In genomic region chr11:72746821-72747220, GRCh38 we compare ENCODE assay signal across 32 cellular contexts. TPM values are rescaled to one million over a fixed set of nuclear protein-coding genes. Genes with fewer than 3 reads are reported as not detected.
DNase-seq lines count a peak whose midpoint lies in the region; ATAC-seq, FAIRE-seq and TF ChIP-seq lines count a peak whose summit lies in the region.
"Had no signal": no experiment of that assay in that cellular context is flagged by ENCODE, and none has a peak within 500 bp of the region (broad histone marks: within the 10 kb centered on the region; RNA-seq: fewer than 3 reads in every experiment).

No MANE protein-coding gene starts in this region.

- BruUV-seq in HepG2 (replicated peaks; lab: Mats Ljungman, UMichigan): no TSS peak
- BruUV-seq in GM12878 (replicated peaks; lab: Mats Ljungman, UMichigan): no TSS peak

- no peak for TF ChIP-seq EP300 in HepG2 (IDR thresholded peaks at IDR 0.05; ENCODE audit: low read depth in 2 of 2, low read length in 2 of 2)
- no peak for TF ChIP-seq EP300 in HepG2 (CRISPR knock-in tag; IDR thresholded peaks at IDR 0.05; ENCODE audit: borderline replicate concordance)
- TF ChIP-seq EP300 in GM12878 (IDR thresholded peaks at IDR 0.05; ENCODE audit: borderline replicate concordance in 1 of 2, control insufficient read depth in 1 of 2, low read depth in 2 of 2, low read length in 2 of 2): no peak

- H3K9me3 ChIP-seq in HepG2 (ENCODE audit: low read length): no peaks in the 10 kb centered on the region
- H3K9me3 ChIP-seq in right lobe of liver: no peaks in the 10 kb centered on the region
- H3K9me3 ChIP-seq in GM12878 (replicated peaks; ENCODE audit: control insufficient read depth, insufficient read depth, low read length): no peaks in the 10 kb centered on the region
- H3K9me3 ChIP-seq: A549, left lung, pancreas, thoracic aorta, vagina had no signal

- peaks cover 53% of the 10 kb centered on the region for H3K4me1 Mint-ChIP-seq in neural crest cell
- peaks cover 11% of the 10 kb centered on the region for H3K4me1 Mint-ChIP-seq in endothelial cell (ENCODE audit: unreplicated experiment)

- no peak for DNase-seq in HepG2 (ENCODE audit: low spot score)
- no peak for DNase-seq in right lobe of liver
- no peak for DNase-seq in GM12878 (ENCODE audit: low read depth, low spot score)
- DNase-seq in neural crest cell (ENCODE audit: low read depth, low spot score): no peak
- no peak for DNase-seq in effector CD4-positive, alpha-beta T cell
- no peak for DNase-seq in endothelial cell (ENCODE audit: low spot score)
- DNase-seq: activated CD4-positive, alpha-beta memory T cell treated with anti-CD3 and anti-CD28 coated beads, Interleukin-2, amount 10 ng/mL, durations not matched to agents 7 days and 5 days; activated CD4-positive, CD25-positive, alpha-beta regulatory T cell treated with anti-CD3 and anti-CD28 coated beads, Interleukin-2, amount 50 U/mL, for 72 hours; activated CD8-positive, alpha-beta memory T cell treated with anti-CD3 and anti-CD28 coated beads, Interleukin-2, amount 50 U/mL, for 48 hours; caudate nucleus; DMS79 treated with DMSO at 0.1 percent for 48 hours; HCEC 1CT; KBM-7; MM.1S; NCI-H1417 treated with DMSO at 0.1 percent for 48 hours; NCI-H2081 treated with DMSO at 0.1 percent for 48 hours; NCI-H82; stimulated activated CD4-positive, alpha-beta T cell treated with anti-CD3 and anti-CD28 coated beads, Interleukin-12 subunit alpha, Interleukin-12 subunit beta, amount 100 ng/mL, for 4 hours; stimulated activated CD4-positive, alpha-beta T cell treated with anti-CD3 and anti-CD28 coated beads, Interleukin-4, amount 100 ng/mL, for 4 hours; stimulated activated naive CD8-positive, alpha-beta T cell treated with anti-CD3 and anti-CD28 coated beads, Interleukin-15, Interleukin-2, amounts not matched to agents 100 U/mL and 50 U/mL, for 24 hours; T-helper 1 cell had no signal

- H3K27me3 ChIP-seq in HepG2 (ENCODE audit: control insufficient read depth in 1 of 2, insufficient read depth in 2 of 2, low read length in 2 of 2): no peaks in the 10 kb centered on the region; a peak in 1 of 5 replicates
- no peaks in the 10 kb centered on the region for H3K27me3 ChIP-seq in right lobe of liver
- no peaks in the 10 kb centered on the region for H3K27me3 ChIP-seq in GM12878 (replicated peaks in 1 of 2; ENCODE audit: control insufficient read depth in 2 of 2, insufficient read depth in 2 of 2, low read length in 1 of 2)
- H3K27me3 ChIP-seq: left lung, pancreas, vagina had no signal

- CTCF ChIA-PET in HepG2 (lab: Yijun Ruan, JAX; ENCODE audit: low intra/inter-chr PET ratio, low total read pairs): no interaction called here
- CTCF ChIA-PET in GM12878 (lab: Yijun Ruan, JAX): interaction anchor here (1.0 to 2.8 kb wide), 3 partner anchors 22 to 47 kb away, joined by 5 to 11 read pairs (median 8); partner anchors contain the start of gene STARD10

- H3K4me3 ChIP-seq in HepG2 (replicated peaks in 1 of 3; ENCODE audit: insufficient read depth in 1 of 3, low read depth in 2 of 3, low read length in 3 of 3) (no peak overlapping the region), right lobe of liver (no peak overlapping the region), GM12878 (no peak overlapping the region)
- H3K4me3 ChIP-seq: A549, left lung, pancreas, thoracic aorta, vagina had no signal

- POLR2A ChIA-PET in HepG2 (lab: Yijun Ruan, JAX): interaction anchor here (0.5 to 1.0 kb wide), 3 partner anchors 30 to 47 kb away, joined by 3 read pairs; partner anchors contain the start of gene STARD10
- POLR2A ChIA-PET in GM12878 (lab: Charles Lee): interaction anchor here (1.3 kb wide), 1 partner anchor 18 kb away, joined by 3 read pairs; no protein-coding TSS in a partner anchor

- H3K36me3 ChIP-seq in HepG2 (replicated peaks in 1 of 2; ENCODE audit: control insufficient read depth in 1 of 2, insufficient read depth in 2 of 2, low read length in 2 of 2) (peaks cover 3 to 15% of the 10 kb centered on the region in 2 experiments; a peak in 2 of 5 replicates), right lobe of liver (no peaks in the 10 kb centered on the region), GM12878 (ENCODE audit: control insufficient read depth in 2 of 2, insufficient read depth in 2 of 2, low read length in 1 of 2) (peaks cover 0 to 3% of the 10 kb centered on the region in 2 experiments; a peak in 2 of 4 replicates)
- H3K36me3 ChIP-seq: left lung, pancreas, thoracic aorta, vagina had no signal

- no peak for TF ChIP-seq CTCF in HepG2 (CRISPR knock-in tag; IDR thresholded peaks at IDR 0.05)
- no peak for TF ChIP-seq CTCF in right lobe of liver (IDR thresholded peaks at IDR 0.05)
- no peak for TF ChIP-seq CTCF in GM12878 (IDR thresholded peaks at IDR 0.05 in 2 of 3, conservative IDR thresholded peaks at IDR 0.05 in 1 of 3; ENCODE audit: control insufficient read depth in 2 of 3, extremely low read depth in 1 of 3, insufficient read depth in 1 of 3, low read depth in 3 of 3, low read length in 3 of 3)
- no peak for TF ChIP-seq CTCF in neural crest cell (conservative IDR thresholded peaks at IDR 0.05)
- no peak for TF ChIP-seq CTCF in endothelial cell (IDR thresholded peaks at IDR 0.05; ENCODE audit: unreplicated experiment)

- H3K27ac Mint-ChIP-seq in neural crest cell (ENCODE audit: unreplicated experiment) (no peak overlapping the region), endothelial cell (ENCODE audit: unreplicated experiment) (no peak overlapping the region)
- H3K27ac Mint-ChIP-seq: activated CD4-positive, alpha-beta memory T cell treated with anti-CD3 and anti-CD28 coated beads, Interleukin-2, amount 10 ng/mL, durations not matched to agents 7 days and 5 days; activated naive CD8-positive, alpha-beta T cell; activated T-helper 2 cell treated with anti-CD3 and anti-CD28 coated beads, Interferon-gamma antibody, Interleukin-2, Interleukin-4, amounts not matched to agents 10 μg/mL and 5 μg/mL and 100 μg/mL, durations not matched to agents 14 hours and 24 hours and 36 hours had no signal

- TF ChIP-seq POLR2A in HepG2 (IDR thresholded peaks at IDR 0.05; ENCODE audit: insufficient read depth in 1 of 2, low read depth in 2 of 2, low read length in 2 of 2) (no peak), right lobe of liver (IDR thresholded peaks at IDR 0.05) (no peak), GM12878 (IDR thresholded peaks at IDR 0.05; ENCODE audit: low read depth, low read length) (no peak)

- H2AFZ ChIP-seq in HepG2 (ENCODE audit: low read length) (no peak overlapping the region), GM12878 (ENCODE audit: control insufficient read depth, low read depth, low read length) (no peak overlapping the region)

- H3K36me3 Mint-ChIP-seq in neural crest cell (ENCODE audit: low read depth) (no peaks in the 10 kb centered on the region), endothelial cell (ENCODE audit: low read depth, unreplicated experiment) (peaks cover 5% of the 10 kb centered on the region)
- H3K36me3 Mint-ChIP-seq: activated naive CD8-positive, alpha-beta T cell had no signal

- H3K79me2 ChIP-seq in HepG2 (ENCODE audit: insufficient read depth, low read length) (peaks cover 88% of the 10 kb centered on the region), GM12878 (ENCODE audit: control insufficient read depth, insufficient read depth, low read length) (peaks cover 81% of the 10 kb centered on the region)

- no peak overlapping the region for H3K9ac ChIP-seq in HepG2 (ENCODE audit: insufficient read depth, low read depth, low read length)
- no peak overlapping the region for H3K9ac ChIP-seq in GM12878 (ENCODE audit: control insufficient read depth, insufficient read depth, low read length)

- SMC1A ChIA-PET in GM12878 (lab: Charles Lee; ENCODE audit: uncharacterized antibody, unreplicated experiment): interaction anchor here (1.7 to 5.5 kb wide), 2 partner anchors 22 to 47 kb away, joined by 4 to 30 read pairs; partner anchors contain the start of gene STARD10

- in situ Hi-C loops in HepG2 (cut with HindIII; ENCODE audit: extremely low pct_ligation_motif_present, low pct_unique_long_range_greater_than_20kb) (no loop called here), GM12878 (cut with MboI) (no loop called here)

- peaks cover 92% of the 10 kb centered on the region for H3K4me1 ChIP-seq in HepG2 (ENCODE audit: insufficient read depth, low read length)
- H3K4me1 ChIP-seq in right lobe of liver: peaks cover 0 to 25% (median 5%) of the 10 kb centered on the region in 4 donors
- H3K4me1 ChIP-seq in GM12878 (ENCODE audit: control insufficient read depth, insufficient read depth, low read length): peaks cover 66% of the 10 kb centered on the region
- H3K4me1 ChIP-seq: pancreas had no signal

- peak overlapping the region; percentile 8 for H3K27ac ChIP-seq in HepG2 (ENCODE audit: extremely low read length, insufficient read depth, low read length)
- H3K27ac ChIP-seq in right lobe of liver: no peak overlapping the region
- H3K27ac ChIP-seq in GM12878 (ENCODE audit: control insufficient read depth, insufficient read depth): 0 out of 2 replicates have a peak overlapping the region, but pooled peaks have one; percentile 8
- H3K27ac ChIP-seq: A549, left lung, pancreas, thoracic aorta, vagina had no signal

- FAIRE-seq in HepG2 (lab: Jason Lieb, UNC): no peak
- FAIRE-seq in GM12878 (lab: Jason Lieb, UNC): no peak
- FAIRE-seq: A549, astrocyte, pancreas had no signal

- H3K4me2 ChIP-seq in HepG2 (ENCODE audit: low read depth, low read length) (no peak overlapping the region), GM12878 (ENCODE audit: control insufficient read depth, insufficient read depth) (no peak overlapping the region)
- H3K4me2 ChIP-seq: A549 had no signal

- intact Hi-C loops in HepG2 (cut with micrococcal nuclease; ENCODE audit: unreplicated experiment): no loop called here
- intact Hi-C loops in right lobe of liver (cut with DNase I): no loop called here
- intact Hi-C loops in GM12878 (cut with micrococcal nuclease; ENCODE audit: unreplicated experiment): loop anchor here (10.0 kb wide), 1 partner anchor 408 kb away; no protein-coding TSS in a partner anchor

- RAD21 ChIA-PET in GM12878 (lab: Charles Lee; ENCODE audit: unreplicated experiment): interaction anchor here (0.8 to 1.3 kb wide), 2 partner anchors 22 to 46 kb away, joined by 4 to 5 read pairs; no protein-coding TSS in a partner anchor

- no peak for ATAC-seq in HepG2
- no peak for ATAC-seq in right lobe of liver
- ATAC-seq in GM12878: no peak
- ATAC-seq in HG03460 (IDR thresholded peaks at IDR 0.05; ENCODE audit: unreplicated experiment): no peak
- no peak for ATAC-seq in GM19328 (IDR thresholded peaks at IDR 0.05; ENCODE audit: unreplicated experiment)
- ATAC-seq: A549; left lung; pancreas; stimulated activated naive CD8-positive, alpha-beta T cell treated with anti-CD3 and anti-CD28 coated beads, Interleukin-15, Interleukin-2, amounts not matched to agents 100 U/mL and 50 U/mL, for 24 hours had no signal

- H3K4me3 Mint-ChIP-seq in neural crest cell: peak overlapping the region; percentile 51
- no peak overlapping the region for H3K4me3 Mint-ChIP-seq in endothelial cell (ENCODE audit: unreplicated experiment)
- H3K4me3 Mint-ChIP-seq: activated CD4-positive, alpha-beta memory T cell treated with anti-CD3 and anti-CD28 coated beads, Interleukin-2, amount 10 ng/mL, durations not matched to agents 7 days and 5 days; activated naive CD8-positive, alpha-beta T cell; dendritic cell treated with granulocyte-macrophage colony-stimulating factor and Interleukin-4, amounts not matched to agents 40 ng/mL and 50 ng/mL, for 4 days had no signal

- peaks cover 11% of the 10 kb centered on the region; the same call in 1 of the 2 replicates for H4K20me1 ChIP-seq in HepG2 (ENCODE audit: insufficient read depth, low read length)
- no peaks in the 10 kb centered on the region for H4K20me1 ChIP-seq in GM12878 (ENCODE audit: control insufficient read depth, insufficient read depth)

- no peaks in the 10 kb centered on the region for H3K9me3 Mint-ChIP-seq in neural crest cell
- H3K9me3 Mint-ChIP-seq in endothelial cell (ENCODE audit: unreplicated experiment): no peaks in the 10 kb centered on the region
- H3K9me3 Mint-ChIP-seq: activated CD4-positive, alpha-beta memory T cell treated with anti-CD3 and anti-CD28 coated beads, Interleukin-2, amount 10 ng/mL, durations not matched to agents 7 days and 5 days; activated T-helper 2 cell treated with anti-CD3 and anti-CD28 coated beads, Interferon-gamma antibody, Interleukin-2, Interleukin-4, amounts not matched to agents 10 μg/mL and 5 μg/mL and 100 μg/mL, durations not matched to agents 14 hours and 24 hours and 36 hours; dendritic cell treated with granulocyte-macrophage colony-stimulating factor and Interleukin-4, amounts not matched to agents 40 ng/mL and 50 ng/mL, for 4 days had no signal

- TF ChIP-seq RAD21 in HepG2 (CRISPR knock-in tag; IDR thresholded peaks at IDR 0.05): no peak
- TF ChIP-seq RAD21 in GM12878 (IDR thresholded peaks at IDR 0.05; ENCODE audit: insufficient read depth, low read depth, low read length): no peak

- 100% methylated on average over 1 of the region's 3 CpGs for WGBS in HepG2 (ENCODE audit: low lambda C conversion rate)
- no CpG with 5 or more reads among the region's 3 CpGs for WGBS in right lobe of liver (ENCODE audit: insufficient coverage, low coverage, low lambda C conversion rate, missing lambda C conversion rate)
- WGBS in GM12878 (ENCODE audit: insufficient coverage, insufficient replicate concordance, low lambda C conversion rate, missing lambda C conversion rate): 76% methylated on average over 3 of the region's 3 CpGs

- H3K27me3 Mint-ChIP-seq in neural crest cell (ENCODE audit: low read depth): no peaks in the 10 kb centered on the region
- peaks cover 9% of the 10 kb centered on the region for H3K27me3 Mint-ChIP-seq in endothelial cell (ENCODE audit: unreplicated experiment)
- H3K27me3 Mint-ChIP-seq: activated CD4-positive, alpha-beta memory T cell treated with anti-CD3 and anti-CD28 coated beads, Interleukin-2, amount 10 ng/mL, durations not matched to agents 7 days and 5 days; activated naive CD8-positive, alpha-beta T cell; dendritic cell treated with granulocyte-macrophage colony-stimulating factor and Interleukin-4, amounts not matched to agents 40 ng/mL and 50 ng/mL, for 4 days had no signal

RNA-seq across cellular contexts. Expression of gene ARAP1, which starts 5.4 kb away (rescaled TPM):
- 55.2 and 55.5 TPM in 2 replicates for total RNA-seq in HepG2 (2016; rRNA removed; fragmentation: Illumina TruSeq; extraction: Trizol)
- total RNA-seq in HepG2 (2016; cell fraction: cytosol; rRNA removed; fragmentation: Illumina TruSeq; extraction: Trizol; ENCODE audit: low read depth): 21.9 TPM in 2 replicates
- total RNA-seq in HepG2 (2016; cell fraction: insoluble cytoplasmic fraction; rRNA removed; fragmentation: Illumina TruSeq; extraction: Trizol): 49.1 and 52.3 TPM in 2 replicates
- 15.6 and 18.1 TPM in 2 replicates for total RNA-seq in HepG2 (2016; cell fraction: membrane; rRNA removed; fragmentation: Illumina TruSeq; extraction: Trizol)
- 76.5 and 77.3 TPM in 2 replicates for total RNA-seq in HepG2 (2016; cell fraction: nucleus; rRNA removed; fragmentation: Illumina TruSeq; extraction: Trizol)
- 43.2 and 64.0 TPM in 2 replicates for polyA plus RNA-seq in HepG2 (2011; rRNA removed)
- 27.5 and 37.2 TPM in 2 replicates for polyA plus RNA-seq in HepG2 (2011; cell fraction: cytosol; rRNA removed)
- polyA plus RNA-seq in HepG2 (2011; cell fraction: nucleus; rRNA removed): 341 and 362 TPM in 2 replicates
- polyA plus RNA-seq in HepG2 (2012): 33.2 and 39.7 TPM in 2 replicates
- 2.2 and 3.2 TPM in 2 replicates for polyA plus RNA-seq in HepG2 (2016; cell fraction: cytosol; fragmentation: Illumina TruSeq; extraction: Trizol; ENCODE audit: low read depth)
- 40.0 and 49.8 TPM in 2 replicates for polyA plus RNA-seq in HepG2 (2016; cell fraction: insoluble cytoplasmic fraction; fragmentation: Illumina TruSeq; extraction: Trizol; ENCODE audit: low read depth)
- polyA plus RNA-seq in HepG2 (2016; cell fraction: membrane; fragmentation: Illumina TruSeq; extraction: Trizol; ENCODE audit: low read depth): 5.5 and 6.6 TPM in 2 replicates
- 163 and 180 TPM in 2 replicates for polyA plus RNA-seq in HepG2 (2016; cell fraction: nucleus; fragmentation: Illumina TruSeq; extraction: Trizol; ENCODE audit: insufficient read depth, low read depth)
- polyA minus RNA-seq in HepG2 (2011; rRNA and poly(A)+ RNA removed; ENCODE audit: low replicate concordance): 42.6 and 95.7 TPM in 2 replicates
- 32.2 and 38.2 TPM in 2 replicates for polyA minus RNA-seq in HepG2 (2011; cell fraction: cytosol; rRNA and poly(A)+ RNA removed)
- polyA minus RNA-seq in HepG2 (2011; cell fraction: nucleus; rRNA and poly(A)+ RNA removed): 73.1 and 90.3 TPM in 2 replicates
- 10 to 100 TPM; 32.9 to 76.7 (median 41.2) TPM for total RNA-seq in right lobe of liver
- 218 and 253 TPM in 2 replicates for total RNA-seq in GM12878 (2013; cell fraction: nucleolus; rRNA removed)
- 48.4 and 54.3 TPM in 2 replicates for total RNA-seq in GM12878 (2014; rRNA removed)
- total RNA-seq in GM12878 (2014; rRNA removed; fragmentation: Illumina TruSeq; extraction: Trizol): 25.1 and 25.7 TPM in 2 replicates
- 91.5 and 102 TPM in 2 replicates for total RNA-seq in GM12878 (2021)
- 43.7 TPM for polyA plus RNA-seq in GM12878 (2011; ENCODE audit: low read depth)
- 34.0 and 50.3 TPM in 2 replicates for polyA plus RNA-seq in GM12878 (2011; rRNA removed)
- 54.1 and 60.4 TPM in 2 replicates for polyA plus RNA-seq in GM12878 (2011; cell fraction: cytosol; rRNA removed)
- 323 and 349 TPM in 2 replicates for polyA plus RNA-seq in GM12878 (2011; cell fraction: nucleus; rRNA removed)
- polyA plus RNA-seq in GM12878 (2012): 88.7 and 93.1 TPM in 2 replicates
- 14.7 and 29.2 TPM in 2 replicates for polyA plus RNA-seq in GM12878 (2014; fragmentation: Illumina TruSeq; extraction: Trizol)
- under 1 TPM; 0.55 to 0.85 TPM for polyA plus RNA-seq in GM12878 (2014; fragmentation: Nextera tagmentation; extraction: Ambion mirVana)
- 58.8 and 64.9 TPM in 2 replicates for polyA plus RNA-seq in GM12878 (2014; rRNA removed)
- polyA plus RNA-seq in GM12878 (2016; fragmentation: Nextera tagmentation; extraction: Ambion mirVana): 10 to 100 TPM; 51.8 to 57.9 TPM
- 63.7 and 91.7 TPM in 2 replicates for polyA minus RNA-seq in GM12878 (2011; rRNA and poly(A)+ RNA removed)
- 34.5 and 43.7 TPM in 2 replicates for polyA minus RNA-seq in GM12878 (2011; cell fraction: cytosol; rRNA and poly(A)+ RNA removed)
- 78.3 and 112 TPM in 2 replicates for polyA minus RNA-seq in GM12878 (2011; cell fraction: nucleus; rRNA and poly(A)+ RNA removed)
- total RNA-seq in neural crest cell: 79.0 and 80.7 TPM in 2 replicates
- 55.1 TPM for total RNA-seq in endothelial cell (ENCODE audit: unreplicated experiment)

RNA-seq across cellular contexts. Expression of gene STARD10, which starts 47.0 kb away (rescaled TPM):
- total RNA-seq in HepG2 (2016; rRNA removed; fragmentation: Illumina TruSeq; extraction: Trizol): 248 and 341 TPM in 2 replicates
- total RNA-seq in HepG2 (2016; cell fraction: cytosol; rRNA removed; fragmentation: Illumina TruSeq; extraction: Trizol; ENCODE audit: low read depth): 1,658 and 1,675 TPM in 2 replicates
- 231 and 367 TPM in 2 replicates for total RNA-seq in HepG2 (2016; cell fraction: insoluble cytoplasmic fraction; rRNA removed; fragmentation: Illumina TruSeq; extraction: Trizol)
- 1,130 and 1,245 TPM in 2 replicates for total RNA-seq in HepG2 (2016; cell fraction: membrane; rRNA removed; fragmentation: Illumina TruSeq; extraction: Trizol)
- total RNA-seq in HepG2 (2016; cell fraction: nucleus; rRNA removed; fragmentation: Illumina TruSeq; extraction: Trizol): 138 and 147 TPM in 2 replicates
- 260 and 311 TPM in 2 replicates for polyA plus RNA-seq in HepG2 (2011; rRNA removed)
- 248 and 317 TPM in 2 replicates for polyA plus RNA-seq in HepG2 (2011; cell fraction: cytosol; rRNA removed)
- 146 and 149 TPM in 2 replicates for polyA plus RNA-seq in HepG2 (2011; cell fraction: nucleus; rRNA removed)
- 146 and 179 TPM in 2 replicates for polyA plus RNA-seq in HepG2 (2012)
- 2,121 and 2,355 TPM in 2 replicates for polyA plus RNA-seq in HepG2 (2016; cell fraction: cytosol; fragmentation: Illumina TruSeq; extraction: Trizol; ENCODE audit: low read depth)
- 324 and 400 TPM in 2 replicates for polyA plus RNA-seq in HepG2 (2016; cell fraction: insoluble cytoplasmic fraction; fragmentation: Illumina TruSeq; extraction: Trizol; ENCODE audit: low read depth)
- polyA plus RNA-seq in HepG2 (2016; cell fraction: membrane; fragmentation: Illumina TruSeq; extraction: Trizol; ENCODE audit: low read depth): 1,491 and 1,549 TPM in 2 replicates
- polyA plus RNA-seq in HepG2 (2016; cell fraction: nucleus; fragmentation: Illumina TruSeq; extraction: Trizol; ENCODE audit: insufficient read depth, low read depth): 357 and 378 TPM in 2 replicates
- polyA minus RNA-seq in HepG2 (2011; rRNA and poly(A)+ RNA removed; ENCODE audit: low replicate concordance): 15.4 and 222 TPM in 2 replicates
- 77.0 and 88.8 TPM in 2 replicates for polyA minus RNA-seq in HepG2 (2011; cell fraction: cytosol; rRNA and poly(A)+ RNA removed)
- 41.4 and 44.8 TPM in 2 replicates for polyA minus RNA-seq in HepG2 (2011; cell fraction: nucleus; rRNA and poly(A)+ RNA removed)
- total RNA-seq in right lobe of liver: 100 to 1,000 TPM; 282 to 525 (median 330) TPM
- total RNA-seq in GM12878 (2013; cell fraction: nucleolus; rRNA removed): 13.8 and 14.9 TPM in 2 replicates
- 29.0 and 29.3 TPM in 2 replicates for total RNA-seq in GM12878 (2014; rRNA removed)
- 21.7 and 22.2 TPM in 2 replicates for total RNA-seq in GM12878 (2014; rRNA removed; fragmentation: Illumina TruSeq; extraction: Trizol)
- total RNA-seq in GM12878 (2021): 24.0 and 29.8 TPM in 2 replicates
- 5.4 TPM for polyA plus RNA-seq in GM12878 (2011; ENCODE audit: low read depth)
- 28.0 and 43.2 TPM in 2 replicates for polyA plus RNA-seq in GM12878 (2011; rRNA removed)
- polyA plus RNA-seq in GM12878 (2011; cell fraction: cytosol; rRNA removed): 50.3 and 60.8 TPM in 2 replicates
- 34.3 and 35.5 TPM in 2 replicates for polyA plus RNA-seq in GM12878 (2011; cell fraction: nucleus; rRNA removed)
- polyA plus RNA-seq in GM12878 (2012): 18.6 and 21.8 TPM in 2 replicates
- polyA plus RNA-seq in GM12878 (2014; fragmentation: Illumina TruSeq; extraction: Trizol): 23.7 and 24.4 TPM in 2 replicates
- under 1 TPM; 0.15 to 0.21 TPM for polyA plus RNA-seq in GM12878 (2014; fragmentation: Nextera tagmentation; extraction: Ambion mirVana)
- 27.8 and 36.3 TPM in 2 replicates for polyA plus RNA-seq in GM12878 (2014; rRNA removed)
- 10 to 100 TPM; 10.3 to 11.4 TPM for polyA plus RNA-seq in GM12878 (2016; fragmentation: Nextera tagmentation; extraction: Ambion mirVana)
- 39.7 and 55.9 TPM in 2 replicates for polyA minus RNA-seq in GM12878 (2011; rRNA and poly(A)+ RNA removed)
- polyA minus RNA-seq in GM12878 (2011; cell fraction: cytosol; rRNA and poly(A)+ RNA removed): 10.6 and 11.8 TPM in 2 replicates
- 11.7 and 14.1 TPM in 2 replicates for polyA minus RNA-seq in GM12878 (2011; cell fraction: nucleus; rRNA and poly(A)+ RNA removed)
- 12.6 and 13.5 TPM in 2 replicates for total RNA-seq in neural crest cell
- total RNA-seq in endothelial cell (ENCODE audit: unreplicated experiment): 13.4 TPM

Comparison
In these comparisons a context has a peak if more than half of its experiments do, and no peak if none do; other contexts are left out.
1. H3K27ac ChIP-seq: peak in HepG2 (single experiment) and GM12878 (single experiment); none in right lobe of liver (0 of 3).